ENCODE assay signal across 23 cellular contexts in genomic region chr22:35695202-35695601, GRCh38. TPM values are rescaled to one million over a fixed set of nuclear protein-coding genes. Genes with fewer than 3 reads are reported as not detected.
"Had no signal": no experiment of that assay in that cellular context is flagged by ENCODE, and none has a peak within 500 bp of the region (broad histone marks: within the 10 kb centered on the region; RNA-seq: fewer than 3 reads in every experiment).

No MANE protein-coding gene starts in this region.

- H3K36me3 ChIP-seq: SJSA1 had no signal

- H3K27ac ChIP-seq: SJSA1, SK-N-MC had no signal

- H3K4me1 ChIP-seq: SJSA1 had no signal

- H3K27me3 ChIP-seq: SJSA1 had no signal

- H3K4me3 ChIP-seq: SJSA1, SK-N-MC had no signal

- DNase-seq: IMR-90, Karpas-422, KG1, MM.1S, NCI-H1092 treated with DMSO at 0.1 percent for 48 hours, NCI-H1436, NCI-H187, NCI-H2029, NCI-H2081 treated with DMSO at 0.1 percent for 48 hours, NCI-H2171, NCI-H226, NCI-H446, NCI-H510A, NCI-H524 treated with DMSO at 0.1 percent for 48 hours, NCI-H69, NCI-H774, Right ventricle myocardium superior, RPMI8226, SIG-M5 had no signal

- H3K9me3 ChIP-seq: SJSA1 had no signal

- ATAC-seq: HepG2 had no signal

RNA-seq across cellular contexts. Expression of gene APOL5, which starts 22.5 kb away (rescaled TPM):
- total RNA-seq: HepG2, HT1080, Right ventricle myocardium superior, SJSA1 had no signal
